In genomic region chr5:126852104-126852531, GRCh38 we compare ENCODE assay signal across 8 cellular contexts.
DNase-seq lines count a peak whose midpoint lies in the region; ATAC-seq and TF ChIP-seq lines count a peak whose summit lies in the region.

No MANE protein-coding gene starts in this region.

- no peak for TF ChIP-seq CTCF in activated CD8-positive, alpha-beta T cell treated with anti-CD3 and anti-CD28 coated beads for 36 hours (IDR thresholded peaks at IDR 0.05)

- no peaks in the 10 kb centered on the region for H3K27me3 Mint-ChIP-seq in activated CD8-positive, alpha-beta T cell treated with anti-CD3 and anti-CD28 coated beads for 36 hours
- no peaks in the 10 kb centered on the region for H3K27me3 Mint-ChIP-seq in naive B cell

- DNase-seq in activated CD8-positive, alpha-beta T cell treated with anti-CD3 and anti-CD28 coated beads for 36 hours, result peak; percentile 21
- DNase-seq in naive B cell (no peak), DMS53 treated with DMSO at 0.1 percent for 48 hours (lab: John Stamatoyannopoulos, UW; ENCODE audit: unreplicated experiment) (no peak), NCI-H1105 treated with DMSO at 0.1 percent for 48 hours (lab: John Stamatoyannopoulos, UW) (no peak), superior temporal gyrus (ENCODE audit: extremely low spot score) (no peak), kidney glomerular epithelial cell (lab: John Stamatoyannopoulos, UW) (no peak)

- H3K9me3 Mint-ChIP-seq in activated CD8-positive, alpha-beta T cell treated with anti-CD3 and anti-CD28 coated beads for 36 hours, result peaks cover 3% of the 10 kb centered on the region
- H3K9me3 Mint-ChIP-seq in naive B cell, result peaks cover 0 to 6% (median 0%) of the 10 kb centered on the region in 7 donors

- ATAC-seq in GM18868 (IDR thresholded peaks at IDR 0.05; ENCODE audit: unreplicated experiment) (peak; percentile 68), HG02610 (IDR thresholded peaks at IDR 0.05; ENCODE audit: unreplicated experiment) (peak; percentile 80), naive B cell (ENCODE audit: low read depth in 2 of 2) (peak; percentile 81 to 96)
- ATAC-seq in activated CD8-positive, alpha-beta T cell treated with anti-CD3 and anti-CD28 coated beads for 36 hours, result peak; percentile 57

- peaks cover 59% of the 10 kb centered on the region for H3K4me1 Mint-ChIP-seq in activated CD8-positive, alpha-beta T cell treated with anti-CD3 and anti-CD28 coated beads for 36 hours (ENCODE audit: low read depth)
- H3K4me1 Mint-ChIP-seq in naive B cell, result peaks cover 22 to 49% (median 35%) of the 10 kb centered on the region in 3 donors

- intact Hi-C loops in activated CD8-positive, alpha-beta T cell treated with anti-CD3 and anti-CD28 coated beads for 36 hours (cut with micrococcal nuclease), result no loop called here

- CTCF ChIA-PET in activated CD8-positive, alpha-beta T cell treated with anti-CD3 and anti-CD28 coated beads for 36 hours (lab: Charles Lee), result interaction anchor here (1.3 to 2.3 kb wide), 4 partner anchors 43 to 197 kb away, joined by 3 to 7 read pairs (median 4); no protein-coding TSS in a partner anchor

- H3K27ac Mint-ChIP-seq in activated CD8-positive, alpha-beta T cell treated with anti-CD3 and anti-CD28 coated beads for 36 hours, result peak overlapping the region; percentile 94
- H3K27ac Mint-ChIP-seq in naive B cell, result peak overlapping the region; percentile 89 to 96 (median 94)

- POLR2A ChIA-PET in activated CD8-positive, alpha-beta T cell treated with anti-CD3 and anti-CD28 coated beads for 36 hours (lab: Charles Lee), result interaction anchor here (1.2 kb wide), 1 partner anchor 74 kb away, joined by 4 read pairs; no protein-coding TSS in a partner anchor

- peak overlapping the region; percentile 79 for H3K4me3 Mint-ChIP-seq in activated CD8-positive, alpha-beta T cell treated with anti-CD3 and anti-CD28 coated beads for 36 hours
- peak overlapping the region; percentile 26 to 89 (median 78) for H3K4me3 Mint-ChIP-seq in naive B cell

- peaks cover 11% of the 10 kb centered on the region for H3K36me3 Mint-ChIP-seq in activated CD8-positive, alpha-beta T cell treated with anti-CD3 and anti-CD28 coated beads for 36 hours (ENCODE audit: low read depth)
- H3K36me3 Mint-ChIP-seq in naive B cell, result peaks cover 0 to 6% of the 10 kb centered on the region in 2 donors
